In the genomic region with DNA sequence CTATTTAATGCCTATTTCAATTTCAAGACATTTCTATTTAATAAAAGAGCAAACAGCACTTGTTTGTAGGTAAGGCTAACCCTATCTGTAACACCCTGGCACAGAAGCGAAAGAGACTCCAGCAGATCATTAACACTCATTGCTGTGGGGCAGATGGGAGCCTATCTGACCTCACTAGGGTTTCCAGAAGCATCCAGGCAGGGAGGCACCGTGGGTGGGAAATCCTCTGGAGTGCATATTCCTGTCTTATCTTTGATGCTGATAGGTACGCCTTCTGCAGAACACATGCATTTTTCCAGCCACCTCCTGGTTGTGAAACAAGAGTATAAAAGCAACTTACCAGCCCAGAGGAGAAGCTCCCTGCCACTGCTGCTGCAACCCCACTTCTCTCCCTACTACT, we compare ENCODE assay signal across 19 cellular contexts.
DNase-seq lines count a peak whose midpoint lies in the region; ATAC-seq and TF ChIP-seq lines count a peak whose summit lies in the region.
"Had no signal": no experiment of that assay in that cellular context is flagged by ENCODE, and none has a peak within 500 bp of the region (broad histone marks: within the 10 kb centered on the region; RNA-seq: fewer than 3 reads in every experiment).

No MANE protein-coding gene starts in this region.

- no peak overlapping the region for H2BK12ac ChIP-seq in neuronal stem cell (ENCODE audit: low read length)

- no peak for TF ChIP-seq POLR2A in esophagus muscularis mucosa (IDR thresholded peaks at IDR 0.05; ENCODE audit: low read depth)
- no peak for TF ChIP-seq POLR2A in spleen (IDR thresholded peaks at IDR 0.05)

- H3K79me1 ChIP-seq in neuronal stem cell (ENCODE audit: low read depth, low read length), result no peaks in the 10 kb centered on the region

- H3K9me3 ChIP-seq in esophagus muscularis mucosa (no peaks in the 10 kb centered on the region), liver (ENCODE audit: control insufficient read depth in 4 of 4, low read length in 3 of 4) (no peaks in the 10 kb centered on the region), spleen (no peaks in the 10 kb centered on the region), neuronal stem cell (replicated peaks in 1 of 2; ENCODE audit: control insufficient read depth in 2 of 2, insufficient read depth in 1 of 2, low read depth in 1 of 2, low read length in 2 of 2) (peaks cover 0 to 5% of the 10 kb centered on the region in 2 donors), BE2C (no peaks in the 10 kb centered on the region)

- no peak overlapping the region for H3K9ac ChIP-seq in liver (ENCODE audit: low read depth in 1 of 2, low read length in 2 of 2)
- H3K9ac ChIP-seq in neuronal stem cell (ENCODE audit: low read depth, low read length, poor library complexity), result no peak overlapping the region
- H3K9ac ChIP-seq: GM23248 had no signal

- H2BK120ac ChIP-seq in neuronal stem cell (ENCODE audit: low read depth, low read length), result no peak overlapping the region

- no peak overlapping the region for H3K4ac ChIP-seq in neuronal stem cell (ENCODE audit: low read length)

- H3K23ac ChIP-seq in neuronal stem cell (ENCODE audit: low read depth, low read length, poor library complexity), result no peak overlapping the region

- no peak overlapping the region for H3K4me2 ChIP-seq in neuronal stem cell (ENCODE audit: insufficient read depth, low read length, poor library complexity, severe bottlenecking)

- H3K27me3 ChIP-seq in esophagus muscularis mucosa (no peaks in the 10 kb centered on the region), liver (ENCODE audit: control insufficient read depth in 4 of 4, insufficient read depth in 4 of 4, low read length in 3 of 4) (no peaks in the 10 kb centered on the region), spleen (replicated peaks in 1 of 7) (no peaks in the 10 kb centered on the region), neuronal stem cell (ENCODE audit: control insufficient read depth in 3 of 3, insufficient read depth in 3 of 3, low read depth in 1 of 3, low read length in 3 of 3) (no peaks in the 10 kb centered on the region), BE2C (no peaks in the 10 kb centered on the region)
- H3K27me3 ChIP-seq: left lung had no signal

- intact Hi-C loops in left ventricle myocardium superior (cut with micrococcal nuclease) (no loop called here), Right ventricle myocardium superior (cut with DNase I) (no loop called here), esophagus muscularis mucosa (cut with DNase I) (no loop called here), spleen (cut with DNase I; ENCODE audit: low total_unique reads) (no loop called here)

- no peak overlapping the region for H3K18ac ChIP-seq in neuronal stem cell (ENCODE audit: low read length)

- peak; percentile 18 for ATAC-seq in left ventricle myocardium superior
- ATAC-seq in Right ventricle myocardium superior (ENCODE audit: poor library complexity), result no peak
- ATAC-seq: activated naive CD4-positive, alpha-beta T cell treated with anti-CD3 and anti-CD28 coated beads, Interleukin-2, amount 50 U/mL, for 72 hours; left lung had no signal

- DNase-seq in left ventricle myocardium superior, result no peak
- no peak for DNase-seq in Right ventricle myocardium superior
- DNase-seq in esophagus muscularis mucosa (ENCODE audit: extremely low spot score), result peak; percentile 81
- DNase-seq in spleen, result no peak
- no peak for DNase-seq in neuronal stem cell (ENCODE audit: low spot score)
- no peak for DNase-seq in NCI-H146 treated with DMSO at 0.1 percent for 48 hours (lab: John Stamatoyannopoulos, UW; ENCODE audit: unreplicated experiment)
- no peak for DNase-seq in BE2C
- DNase-seq: aorta; GM23248; Kasumi-1; NCI-H1694 treated with DMSO at 0.1 percent for 48 hours; NCI-H2227 treated with DMSO at 0.1 percent for 48 hours; NCI-H748 treated with DMSO at 0.1 percent for 48 hours; stimulated activated CD8-positive, alpha-beta memory T cell treated with anti-CD3 and anti-CD28 coated beads, Interleukin-4, amount 100 ng/mL, for 48 hours had no signal

- no peak overlapping the region for H4K8ac ChIP-seq in neuronal stem cell (ENCODE audit: low read depth, low read length)

- no peak overlapping the region for H2AFZ ChIP-seq in neuronal stem cell (ENCODE audit: low read length)
- H2AFZ ChIP-seq: GM23248 had no signal

- H3K4me1 ChIP-seq in esophagus muscularis mucosa, result no peaks in the 10 kb centered on the region
- H3K4me1 ChIP-seq in liver (ENCODE audit: control insufficient read depth in 4 of 4, insufficient read depth in 4 of 4, low read length in 3 of 4), result peaks cover 6 to 45% (median 35%) of the 10 kb centered on the region in 4 donors
- no peaks in the 10 kb centered on the region for H3K4me1 ChIP-seq in spleen
- H3K4me1 ChIP-seq in neuronal stem cell (ENCODE audit: control insufficient read depth in 2 of 2, insufficient read depth in 1 of 2, low read depth in 1 of 2, low read length in 2 of 2), result peaks cover 0 to 5% of the 10 kb centered on the region in 2 donors
- no peaks in the 10 kb centered on the region for H3K4me1 ChIP-seq in BE2C
- H3K4me1 ChIP-seq: left lung had no signal

- no peak for TF ChIP-seq CTCF in esophagus muscularis mucosa (IDR thresholded peaks at IDR 0.05)
- no peak for TF ChIP-seq CTCF in liver (IDR thresholded peaks at IDR 0.05; ENCODE audit: low read depth, low read length, missing input control)
- no peak for TF ChIP-seq CTCF in spleen (IDR thresholded peaks at IDR 0.05 in 8 of 11, conservative IDR thresholded peaks at IDR 0.05 in 3 of 11)
- TF ChIP-seq CTCF in BE2C (IDR thresholded peaks at IDR 0.05; ENCODE audit: low read depth, low read length), result no peak

- no peak overlapping the region for H3K4me3 ChIP-seq in esophagus muscularis mucosa
- H3K4me3 ChIP-seq in liver (ENCODE audit: low read depth in 1 of 3, low read length in 3 of 3), result peak overlapping the region in 1 of 3 donors; percentile 50
- H3K4me3 ChIP-seq in spleen, result no peak overlapping the region
- no peak overlapping the region for H3K4me3 ChIP-seq in neuronal stem cell (ENCODE audit: low read length in 2 of 2)
- H3K4me3 ChIP-seq in BE2C (ENCODE audit: low read depth, low read length), result no peak overlapping the region
- H3K4me3 ChIP-seq: GM23248, left lung had no signal

- no peak overlapping the region for H3K27ac ChIP-seq in esophagus muscularis mucosa (replicated peaks in 1 of 4)
- H3K27ac ChIP-seq in liver (ENCODE audit: low read depth in 1 of 2, low read length in 2 of 2), result peak overlapping the region; percentile 69 to 72
- no peak overlapping the region for H3K27ac ChIP-seq in spleen
- no peak overlapping the region for H3K27ac ChIP-seq in neuronal stem cell (replicated peaks; ENCODE audit: low read length)
- H3K27ac ChIP-seq: GM23248, left lung, RWPE1, VCaP had no signal

- no peak overlapping the region for H2AK5ac ChIP-seq in neuronal stem cell (ENCODE audit: low read depth, low read length)

- 98% methylated on average over 3 of the region's 3 CpGs for WGBS in esophagus muscularis mucosa
- WGBS in liver, result 31% methylated on average over 3 of the region's 3 CpGs
- WGBS in spleen, 5 donors, result 77 to 80% (median 79%) methylated on average over 3 of the region's 3 CpGs
- WGBS in neuronal stem cell (ENCODE audit: extremely low coverage in 2 of 2, insufficient read length in 2 of 2, insufficient replicate concordance in 1 of 2), 2 donors, result no CpG with 5 or more reads among the region's 3 CpGs

- no peak overlapping the region for H3K14ac ChIP-seq in neuronal stem cell (ENCODE audit: low read length)

- H2BK15ac ChIP-seq in neuronal stem cell (ENCODE audit: low read length), result no peak overlapping the region

- no peak overlapping the region for H2BK5ac ChIP-seq in neuronal stem cell (ENCODE audit: low read length)

- no peak for TF ChIP-seq EP300 in esophagus muscularis mucosa (IDR thresholded peaks at IDR 0.05)

- H4K91ac ChIP-seq in neuronal stem cell (ENCODE audit: low read depth, low read length, poor library complexity), result no peak overlapping the region

- H3K36me3 ChIP-seq in esophagus muscularis mucosa, result no peaks in the 10 kb centered on the region
- H3K36me3 ChIP-seq in liver (ENCODE audit: control insufficient read depth in 4 of 4, insufficient read depth in 3 of 4, low read depth in 1 of 4, low read length in 3 of 4), result no peaks in the 10 kb centered on the region
- H3K36me3 ChIP-seq in spleen, result no peaks in the 10 kb centered on the region
- peaks cover 0 to 1% of the 10 kb centered on the region in 2 donors for H3K36me3 ChIP-seq in neuronal stem cell (replicated peaks in 1 of 2; ENCODE audit: control insufficient read depth in 2 of 2, insufficient read depth in 2 of 2, low read length in 2 of 2)
- no peaks in the 10 kb centered on the region for H3K36me3 ChIP-seq in BE2C
- H3K36me3 ChIP-seq: left lung had no signal

- peak in 1 of 2 donors; percentile 25 for TF ChIP-seq RAD21 in liver (IDR thresholded peaks at IDR 0.05)

TF ChIP-seq in liver, 16 proteins besides CTCF, POLR2A, EP300 and RAD21 (continues in another document):
- TF ChIP-seq RXRA (IDR thresholded peaks at IDR 0.05), result peak in 1 of 2 donors; percentile 32
- no peak for TF ChIP-seq TAF1 (conservative IDR thresholded peaks at IDR 0.05)
- TF ChIP-seq, protein P1, sequence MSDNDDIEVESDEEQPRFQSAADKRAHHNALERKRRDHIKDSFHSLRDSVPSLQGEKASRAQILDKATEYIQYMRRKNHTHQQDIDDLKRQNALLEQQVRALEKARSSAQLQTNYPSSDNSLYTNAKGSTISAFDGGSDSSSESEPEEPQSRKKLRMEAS (IDR thresholded peaks at IDR 0.05), result peak; percentile 62
- TF ChIP-seq SP1 (IDR thresholded peaks at IDR 0.05), result no peak
- no peak for TF ChIP-seq EGR1 (IDR thresholded peaks at IDR 0.05; ENCODE audit: low read depth in 2 of 2)

Comparison
In these comparisons a context has a peak if more than half of its experiments do, and no peak if none do; other contexts are left out.
1. H3K27ac ChIP-seq: peak in liver (2 of 2); none in esophagus muscularis mucosa (0 of 4), spleen (0 of 8) and neuronal stem cell (single experiment).